ENCODE assay signal across 1 cellular context in the genomic region with DNA sequence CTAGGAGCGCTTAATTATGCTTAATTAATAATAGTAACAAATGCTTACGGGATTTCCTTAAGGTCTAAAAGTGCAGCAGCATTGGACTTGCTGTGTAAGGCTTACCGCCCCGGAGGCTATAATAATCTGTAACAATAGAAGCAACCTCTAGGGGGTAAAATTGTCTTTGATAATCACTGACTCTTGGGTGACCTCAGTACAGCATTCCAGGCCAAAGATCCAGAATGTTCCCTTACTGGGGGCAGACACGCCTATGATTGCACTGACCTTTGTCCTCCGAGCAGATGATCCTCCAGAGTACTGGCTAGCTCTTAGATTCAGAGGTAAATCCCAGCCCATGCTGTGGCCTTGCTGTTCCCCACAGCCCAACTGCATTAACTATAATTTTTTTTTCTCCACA.
TF ChIP-seq lines count a peak whose summit lies in the region.

No MANE protein-coding gene starts in this region.

TF ChIP-seq in WTC11, 78 proteins besides CTCF, POLR2A, EP300 and RAD21 (continued from another document):
- TF ChIP-seq, protein P1, sequence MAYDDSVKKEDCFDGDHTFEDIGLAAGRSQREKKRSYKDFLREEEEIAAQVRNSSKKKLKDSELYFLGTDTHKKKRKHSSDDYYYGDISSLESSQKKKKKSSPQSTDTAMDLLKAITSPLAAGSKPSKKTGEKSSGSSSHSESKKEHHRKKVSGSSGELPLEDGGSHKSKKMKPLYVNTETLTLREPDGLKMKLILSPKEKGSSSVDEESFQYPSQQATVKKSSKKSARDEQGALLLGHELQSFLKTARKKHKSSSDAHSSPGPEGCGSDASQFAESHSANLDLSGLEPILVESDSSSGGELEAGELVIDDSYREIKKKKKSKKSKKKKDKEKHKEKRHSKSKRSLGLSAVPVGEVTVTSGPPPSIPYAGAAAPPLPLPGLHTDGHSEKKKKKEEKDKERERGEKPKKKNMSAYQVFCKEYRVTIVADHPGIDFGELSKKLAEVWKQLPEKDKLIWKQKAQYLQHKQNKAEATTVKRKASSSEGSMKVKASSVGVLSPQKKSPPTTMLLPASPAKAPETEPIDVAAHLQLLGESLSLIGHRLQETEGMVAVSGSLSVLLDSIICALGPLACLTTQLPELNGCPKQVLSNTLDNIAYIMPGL (CRISPR knock-in tag; IDR thresholded peaks at IDR 0.05): no peak
- no peak for TF ChIP-seq NFYB (CRISPR knock-in tag; conservative IDR thresholded peaks at IDR 0.05; ENCODE audit: low read depth)
- no peak for TF ChIP-seq SP1 (CRISPR knock-in tag; conservative IDR thresholded peaks at IDR 0.05)
- no peak for TF ChIP-seq ELF4 (CRISPR knock-in tag; IDR thresholded peaks at IDR 0.05; ENCODE audit: low read depth)
- TF ChIP-seq, protein P2, sequence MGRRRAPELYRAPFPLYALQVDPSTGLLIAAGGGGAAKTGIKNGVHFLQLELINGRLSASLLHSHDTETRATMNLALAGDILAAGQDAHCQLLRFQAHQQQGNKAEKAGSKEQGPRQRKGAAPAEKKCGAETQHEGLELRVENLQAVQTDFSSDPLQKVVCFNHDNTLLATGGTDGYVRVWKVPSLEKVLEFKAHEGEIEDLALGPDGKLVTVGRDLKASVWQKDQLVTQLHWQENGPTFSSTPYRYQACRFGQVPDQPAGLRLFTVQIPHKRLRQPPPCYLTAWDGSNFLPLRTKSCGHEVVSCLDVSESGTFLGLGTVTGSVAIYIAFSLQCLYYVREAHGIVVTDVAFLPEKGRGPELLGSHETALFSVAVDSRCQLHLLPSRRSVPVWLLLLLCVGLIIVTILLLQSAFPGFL (CRISPR knock-in tag; IDR thresholded peaks at IDR 0.05; ENCODE audit: borderline replicate concordance): no peak
- TF ChIP-seq GABPB1 (CRISPR knock-in tag; IDR thresholded peaks at IDR 0.05): no peak
- TF ChIP-seq, protein P3, sequence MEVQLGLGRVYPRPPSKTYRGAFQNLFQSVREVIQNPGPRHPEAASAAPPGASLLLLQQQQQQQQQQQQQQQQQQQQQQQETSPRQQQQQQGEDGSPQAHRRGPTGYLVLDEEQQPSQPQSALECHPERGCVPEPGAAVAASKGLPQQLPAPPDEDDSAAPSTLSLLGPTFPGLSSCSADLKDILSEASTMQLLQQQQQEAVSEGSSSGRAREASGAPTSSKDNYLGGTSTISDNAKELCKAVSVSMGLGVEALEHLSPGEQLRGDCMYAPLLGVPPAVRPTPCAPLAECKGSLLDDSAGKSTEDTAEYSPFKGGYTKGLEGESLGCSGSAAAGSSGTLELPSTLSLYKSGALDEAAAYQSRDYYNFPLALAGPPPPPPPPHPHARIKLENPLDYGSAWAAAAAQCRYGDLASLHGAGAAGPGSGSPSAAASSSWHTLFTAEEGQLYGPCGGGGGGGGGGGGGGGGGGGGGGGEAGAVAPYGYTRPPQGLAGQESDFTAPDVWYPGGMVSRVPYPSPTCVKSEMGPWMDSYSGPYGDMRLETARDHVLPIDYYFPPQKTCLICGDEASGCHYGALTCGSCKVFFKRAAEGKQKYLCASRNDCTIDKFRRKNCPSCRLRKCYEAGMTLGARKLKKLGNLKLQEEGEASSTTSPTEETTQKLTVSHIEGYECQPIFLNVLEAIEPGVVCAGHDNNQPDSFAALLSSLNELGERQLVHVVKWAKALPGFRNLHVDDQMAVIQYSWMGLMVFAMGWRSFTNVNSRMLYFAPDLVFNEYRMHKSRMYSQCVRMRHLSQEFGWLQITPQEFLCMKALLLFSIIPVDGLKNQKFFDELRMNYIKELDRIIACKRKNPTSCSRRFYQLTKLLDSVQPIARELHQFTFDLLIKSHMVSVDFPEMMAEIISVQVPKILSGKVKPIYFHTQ (CRISPR knock-in tag; IDR thresholded peaks at IDR 0.05): no peak
- no peak for TF ChIP-seq TCF7 (CRISPR knock-in tag; IDR thresholded peaks at IDR 0.05; ENCODE audit: low read depth)
- TF ChIP-seq, protein P4, sequence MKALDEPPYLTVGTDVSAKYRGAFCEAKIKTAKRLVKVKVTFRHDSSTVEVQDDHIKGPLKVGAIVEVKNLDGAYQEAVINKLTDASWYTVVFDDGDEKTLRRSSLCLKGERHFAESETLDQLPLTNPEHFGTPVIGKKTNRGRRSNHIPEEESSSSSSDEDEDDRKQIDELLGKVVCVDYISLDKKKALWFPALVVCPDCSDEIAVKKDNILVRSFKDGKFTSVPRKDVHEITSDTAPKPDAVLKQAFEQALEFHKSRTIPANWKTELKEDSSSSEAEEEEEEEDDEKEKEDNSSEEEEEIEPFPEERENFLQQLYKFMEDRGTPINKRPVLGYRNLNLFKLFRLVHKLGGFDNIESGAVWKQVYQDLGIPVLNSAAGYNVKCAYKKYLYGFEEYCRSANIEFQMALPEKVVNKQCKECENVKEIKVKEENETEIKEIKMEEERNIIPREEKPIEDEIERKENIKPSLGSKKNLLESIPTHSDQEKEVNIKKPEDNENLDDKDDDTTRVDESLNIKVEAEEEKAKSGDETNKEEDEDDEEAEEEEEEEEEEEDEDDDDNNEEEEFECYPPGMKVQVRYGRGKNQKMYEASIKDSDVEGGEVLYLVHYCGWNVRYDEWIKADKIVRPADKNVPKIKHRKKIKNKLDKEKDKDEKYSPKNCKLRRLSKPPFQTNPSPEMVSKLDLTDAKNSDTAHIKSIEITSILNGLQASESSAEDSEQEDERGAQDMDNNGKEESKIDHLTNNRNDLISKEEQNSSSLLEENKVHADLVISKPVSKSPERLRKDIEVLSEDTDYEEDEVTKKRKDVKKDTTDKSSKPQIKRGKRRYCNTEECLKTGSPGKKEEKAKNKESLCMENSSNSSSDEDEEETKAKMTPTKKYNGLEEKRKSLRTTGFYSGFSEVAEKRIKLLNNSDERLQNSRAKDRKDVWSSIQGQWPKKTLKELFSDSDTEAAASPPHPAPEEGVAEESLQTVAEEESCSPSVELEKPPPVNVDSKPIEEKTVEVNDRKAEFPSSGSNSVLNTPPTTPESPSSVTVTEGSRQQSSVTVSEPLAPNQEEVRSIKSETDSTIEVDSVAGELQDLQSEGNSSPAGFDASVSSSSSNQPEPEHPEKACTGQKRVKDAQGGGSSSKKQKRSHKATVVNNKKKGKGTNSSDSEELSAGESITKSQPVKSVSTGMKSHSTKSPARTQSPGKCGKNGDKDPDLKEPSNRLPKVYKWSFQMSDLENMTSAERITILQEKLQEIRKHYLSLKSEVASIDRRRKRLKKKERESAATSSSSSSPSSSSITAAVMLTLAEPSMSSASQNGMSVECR (CRISPR knock-in tag; IDR thresholded peaks at IDR 0.05; ENCODE audit: borderline replicate concordance): no peak
